In genomic region chr1:153348511-153349362, GRCh38 we compare ENCODE assay signal across 1 cellular context.
TF ChIP-seq lines count a peak whose summit lies in the region.

Gene PGLYRP4 (minus strand): TSS chr1:153348841. CDS start chr1:153347932, 909 bp downstream.

TF ChIP-seq in WTC11, 78 proteins besides CTCF, POLR2A, EP300 and RAD21 (continued from another document):
- TF ChIP-seq ATF6 (CRISPR knock-in tag; IDR thresholded peaks at IDR 0.05) = no peak
- no peak for TF ChIP-seq IRF1 (CRISPR knock-in tag; IDR thresholded peaks at IDR 0.05)
- TF ChIP-seq ZNF138 (CRISPR knock-in tag; conservative IDR thresholded peaks at IDR 0.05) = no peak
- no peak for TF ChIP-seq ERG (CRISPR knock-in tag; IDR thresholded peaks at IDR 0.05)
- no peak for TF ChIP-seq NR3C1 (CRISPR knock-in tag; conservative IDR thresholded peaks at IDR 0.05; ENCODE audit: low read depth)
- TF ChIP-seq SP1 (CRISPR knock-in tag; conservative IDR thresholded peaks at IDR 0.05) = no peak
- no peak for TF ChIP-seq NR2C2 (CRISPR knock-in tag; IDR thresholded peaks at IDR 0.05)
- no peak for TF ChIP-seq MAX (CRISPR knock-in tag; IDR thresholded peaks at IDR 0.05)
- TF ChIP-seq ZBTB21 (CRISPR knock-in tag; IDR thresholded peaks at IDR 0.05; ENCODE audit: borderline replicate concordance) = no peak
- TF ChIP-seq HMGA2 (CRISPR knock-in tag; IDR thresholded peaks at IDR 0.05) = no peak
- no peak for TF ChIP-seq ATF3 (CRISPR knock-in tag; conservative IDR thresholded peaks at IDR 0.05)
